Comparison of ENCODE assay signal across 15 cellular contexts in genomic region chr14:80705241-80705980, GRCh38.
DNase-seq lines count a peak whose midpoint lies in the region; ATAC-seq and TF ChIP-seq lines count a peak whose summit lies in the region.
"Had no signal": no experiment of that assay in that cellular context is flagged by ENCODE, and none has a peak within 500 bp of the region (broad histone marks: within the 10 kb centered on the region; RNA-seq: fewer than 3 reads in every experiment).

No MANE protein-coding gene starts in this region.

- TF ChIP-seq CTCF in PC-9 (conservative IDR thresholded peaks at IDR 0.05) (no peak), epithelial cell of esophagus (IDR thresholded peaks at IDR 0.05; ENCODE audit: insufficient read depth, low read depth, low read length, missing control alignments) (no peak), heart left ventricle (IDR thresholded peaks at IDR 0.05) (no peak)

- WGBS in heart left ventricle, 4 donors, result 80 to 100% (median 92%) methylated on average over 1 of the region's 1 CpG

- 0 out of 2 replicates have a peak, but pooled peaks cover 5% of the 10 kb centered on the region for H3K9me3 ChIP-seq in PC-9 (ENCODE audit: insufficient read depth, low read depth)
- H3K9me3 ChIP-seq in heart left ventricle, result no peaks in the 10 kb centered on the region
- H3K9me3 ChIP-seq: A549 had no signal

- no peaks in the 10 kb centered on the region for H4K20me1 ChIP-seq in PC-9 (ENCODE audit: insufficient read depth)

- H3K4me1 ChIP-seq in PC-9 (replicated peaks; ENCODE audit: insufficient read depth) (0 out of 2 replicates have a peak, but pooled peaks cover 9% of the 10 kb centered on the region), heart left ventricle (no peaks in the 10 kb centered on the region)
- H3K4me1 ChIP-seq: A549 had no signal

- H3K4me3 ChIP-seq in PC-9 (no peak overlapping the region), epithelial cell of esophagus (ENCODE audit: low read length) (no peak overlapping the region), heart left ventricle (no peak overlapping the region)
- H3K4me3 ChIP-seq: A549, GM23338 had no signal

- H3K36me3 ChIP-seq in PC-9 (ENCODE audit: low read depth), result 0 out of 2 replicates have a peak, but pooled peaks cover 3% of the 10 kb centered on the region
- no peaks in the 10 kb centered on the region for H3K36me3 ChIP-seq in heart left ventricle

- no peaks in the 10 kb centered on the region for H3K27me3 ChIP-seq in PC-9 (ENCODE audit: insufficient read depth, low read depth)
- H3K27me3 ChIP-seq in heart left ventricle, result no peaks in the 10 kb centered on the region

- no peaks in the 10 kb centered on the region for H3K79me2 ChIP-seq in PC-9 (ENCODE audit: low read depth)

- no peaks in the 10 kb centered on the region for H3F3A ChIP-seq in PC-9 (ENCODE audit: insufficient read depth, low read depth)

- ATAC-seq in heart left ventricle, result no peak
- ATAC-seq: A549; CD8-positive, alpha-beta T cell; GM23338; HepG2 had no signal

- no peak overlapping the region for H2AFZ ChIP-seq in PC-9
- H2AFZ ChIP-seq: GM23338 had no signal

- intact Hi-C loops in PC-9 (cut with micrococcal nuclease; ENCODE audit: unreplicated experiment), result no loop called here
- intact Hi-C loops in heart left ventricle (cut with DNase I), result no loop called here

- no peak for TF ChIP-seq POLR2A in heart left ventricle (IDR thresholded peaks at IDR 0.05)

- no peaks in the 10 kb centered on the region for H3K9me2 ChIP-seq in PC-9 (ENCODE audit: insufficient read depth)

- H3K4me2 ChIP-seq in PC-9, result no peak overlapping the region
- H3K4me2 ChIP-seq: A549, GM23338 had no signal

- POLR2A ChIA-PET in PC-9 (lab: Charles Lee; ENCODE audit: unreplicated experiment), result interaction anchor here (0.7 kb wide), 1 partner anchor 187 kb away, joined by 3 read pairs; no protein-coding TSS in a partner anchor

- DNase-seq in HK-2 (ENCODE audit: unreplicated experiment) (peak; percentile 4), PC-9 (peak; percentile 10 to 56), epithelial cell of esophagus (ENCODE audit: low read depth) (peak; percentile 60), kidney tubule cell (ENCODE audit: low spot score) (peak; percentile 76), heart left ventricle (no peak), NCI-H446 (lab: John Stamatoyannopoulos, UW) (no peak), T-helper 2 cell (no peak)
- no peak for DNase-seq in stimulated activated CD4-positive, alpha-beta T cell treated with anti-CD3 and anti-CD28 coated beads, Interleukin-2, amount 100 ng/mL, for 24 hours
- DNase-seq: CD8-positive, alpha-beta T cell; COR-L47; DND-41; H9 had no signal

- no TSS peak for BruUV-seq in PC-9 (replicated peaks; lab: Mats Ljungman, UMichigan)

- peak overlapping the region; percentile 16; the same call in 1 of the 2 replicates for H3K27ac ChIP-seq in PC-9
- no peak overlapping the region for H3K27ac ChIP-seq in heart left ventricle
- H3K27ac ChIP-seq: A549 had no signal

- CTCF ChIA-PET in PC-9 (lab: Charles Lee), result no interaction called here

Comparison
In these comparisons a context has a peak if more than half of its experiments do, and no peak if none do; other contexts are left out.
1. DNase-seq: peak in HK-2 (single experiment), PC-9 (2 of 2), epithelial cell of esophagus (single experiment) and kidney tubule cell (single experiment); none in heart left ventricle (0 of 5), NCI-H446 (0 of 2), stimulated activated CD4-positive, alpha-beta T cell treated with anti-CD3 and anti-CD28 coated beads, Interleukin-2, amount 100 ng/mL, for 24 hours (0 of 2) and T-helper 2 cell (0 of 5).